In genomic region chrX:48003758-48004457, GRCh38 we compare ENCODE assay signal across 8 cellular contexts. TPM values are rescaled to one million over a fixed set of nuclear protein-coding genes. Genes with fewer than 3 reads are reported as not detected.
A peak's percentile ranks its signal among the peaks of the same experiment; 100 is the strongest.
DNase-seq lines count a peak whose midpoint lies in the region; ATAC-seq and TF ChIP-seq lines count a peak whose summit lies in the region.

Gene ZNF182, minus strand, starts transcription at chrX:48003989. Its CDS starts 1,380 bp downstream, at chrX:48002609.

- TF ChIP-seq CTCF in dorsolateral prefrontal cortex (IDR thresholded peaks at IDR 0.05 in 54 of 56, conservative IDR thresholded peaks at IDR 0.05 in 2 of 56; ENCODE audit: low read depth in 1 of 56, partially characterized antibody in 56 of 56): peak in 3 of 56 donors; percentile 12 to 23 (median 23)
- no peak for TF ChIP-seq CTCF in lower leg skin (IDR thresholded peaks at IDR 0.05)

- CTCF ChIA-PET in activated CD4-positive, alpha-beta memory T cell treated with anti-CD3 and anti-CD28 coated beads for 36 hours (lab: Charles Lee): no interaction called here

- peak within 1 kb of the TSS; percentile 96 for H3K27ac Mint-ChIP-seq in activated CD4-positive, alpha-beta memory T cell treated with anti-CD3 and anti-CD28 coated beads for 36 hours

- H3K4me3 ChIP-seq in dorsolateral prefrontal cortex (peak within 1 kb of the TSS; percentile 38 to 76 (median 60)), lower leg skin (ENCODE audit: low read depth, poor library complexity, severe bottlenecking) (peak within 1 kb of the TSS; percentile 36)

- WGBS in lower leg skin, 2 donors: 0 to 34% methylated on average over 16 to 34 of the region's 34 CpGs

- peaks cover 0 to 4% (median 0%) of the 10 kb centered on the region in 45 donors for H3K27me3 ChIP-seq in dorsolateral prefrontal cortex

- peak within 1 kb of the TSS in 52 of 59 donors; percentile 29 to 88 (median 70) for H3K27ac ChIP-seq in dorsolateral prefrontal cortex

- H3K4me3 Mint-ChIP-seq in activated CD4-positive, alpha-beta memory T cell treated with anti-CD3 and anti-CD28 coated beads for 36 hours: peak within 1 kb of the TSS; percentile 87

- TF ChIP-seq POLR2A in lower leg skin (IDR thresholded peaks at IDR 0.05): no peak

- POLR2A ChIA-PET in activated CD4-positive, alpha-beta memory T cell treated with anti-CD3 and anti-CD28 coated beads for 36 hours (lab: Charles Lee): no interaction called here

- H3K36me3 Mint-ChIP-seq in activated CD4-positive, alpha-beta memory T cell treated with anti-CD3 and anti-CD28 coated beads for 36 hours: peaks cover 12% of the 10 kb centered on the region

- no peaks in the 10 kb centered on the region for H3K9me3 Mint-ChIP-seq in activated CD4-positive, alpha-beta memory T cell treated with anti-CD3 and anti-CD28 coated beads for 36 hours

- no peaks in the 10 kb centered on the region for H3K27me3 Mint-ChIP-seq in activated CD4-positive, alpha-beta memory T cell treated with anti-CD3 and anti-CD28 coated beads for 36 hours

- DNase-seq in CD1c-positive myeloid dendritic cell (ENCODE audit: extremely low spot score) (peak; percentile 96), NCI-H82 (lab: John Stamatoyannopoulos, UW) (peak; percentile 98), dorsolateral prefrontal cortex (peak; percentile 80 to 89 (median 86)), lower leg skin (ENCODE audit: low spot score in 2 of 2) (peak; percentile 84 to 98)
- DNase-seq in activated CD4-positive, alpha-beta memory T cell treated with anti-CD3 and anti-CD28 coated beads for 36 hours: peak; percentile 94
- DNase-seq in stimulated activated CD4-positive, alpha-beta T cell treated with anti-CD3 and anti-CD28 coated beads, Interleukin-4, amount 100 ng/mL, for 24 hours: peak; percentile 92

- intact Hi-C loops in activated CD4-positive, alpha-beta memory T cell treated with anti-CD3 and anti-CD28 coated beads for 36 hours (cut with micrococcal nuclease): no loop called here
- intact Hi-C loops in dorsolateral prefrontal cortex (cut with DNase I) (loop anchor here in 1 of 2 donors (10.0 kb wide), 1 partner anchor 471 kb away; the partner anchor contains the start of genes FTSJ1 and SLC38A5), lower leg skin (cut with DNase I; ENCODE audit: low total_unique reads) (no loop called here)

- peaks cover 21% of the 10 kb centered on the region for H3K4me1 Mint-ChIP-seq in activated CD4-positive, alpha-beta memory T cell treated with anti-CD3 and anti-CD28 coated beads for 36 hours (ENCODE audit: low read depth)

- ATAC-seq in GM19397 (IDR thresholded peaks at IDR 0.05; ENCODE audit: unreplicated experiment) (peak; percentile 97), HG03565 (IDR thresholded peaks at IDR 0.05; ENCODE audit: unreplicated experiment) (peak; percentile 92)

RNA-seq across cellular contexts. Expression of gene ZNF182, which starts in this region (rescaled TPM):
- total RNA-seq in activated CD4-positive, alpha-beta memory T cell treated with anti-CD3 and anti-CD28 coated beads for 36 hours: 1 to 10 TPM; 6.5 to 7.1 TPM
- total RNA-seq in dorsolateral prefrontal cortex: 10 to 100 TPM in 11 of 120 experiments, 1 to 10 TPM in 109; 5.7 to 35.3 (median 8.4) TPM
- total RNA-seq in lower leg skin: 1 to 10 TPM; 2.2 to 4.1 (median 4.1) TPM

Comparison
In these comparisons a context has a peak if more than half of its experiments do, and no peak if none do; other contexts are left out.
1. Peak in every context shown above with its lines: DNase-seq, ATAC-seq, H3K4me3 ChIP-seq and H3K27ac ChIP-seq.